ENCODE assay signal across 22 cellular contexts in the genomic region with DNA sequence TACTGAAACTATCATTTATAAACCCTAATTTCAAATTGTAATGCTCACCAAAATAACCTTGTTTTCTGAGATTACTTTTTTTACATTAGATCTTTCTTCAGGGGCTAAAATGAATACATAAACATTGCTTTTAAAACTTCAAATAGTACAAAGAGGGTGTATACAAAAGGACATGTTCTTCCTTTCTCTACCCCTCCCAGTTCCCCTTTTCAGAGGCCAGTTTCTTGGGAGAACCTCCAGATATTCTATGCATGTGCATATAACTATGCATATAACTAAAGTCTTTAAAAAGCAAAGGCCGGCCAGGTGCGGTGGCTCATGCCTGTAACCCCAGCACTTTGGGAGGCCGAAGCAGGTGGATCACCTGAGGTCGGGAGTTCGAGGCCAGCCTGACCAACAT.
"Had no signal": no experiment of that assay in that cellular context is flagged by ENCODE, and none has a peak within 500 bp of the region (broad histone marks: within the 10 kb centered on the region; RNA-seq: fewer than 3 reads in every experiment).

No MANE protein-coding gene starts in this region.

- H3K27me3 ChIP-seq: esophagus muscularis mucosa, neural progenitor cell, sigmoid colon, testis had no signal

- H2AFZ ChIP-seq: neural progenitor cell had no signal

- H3K36me3 ChIP-seq: esophagus muscularis mucosa, left ventricle myocardium inferior, neural progenitor cell, sigmoid colon had no signal

- H3K27ac ChIP-seq: esophagus muscularis mucosa, left ventricle myocardium inferior, neural progenitor cell, sigmoid colon, testis had no signal

- H3K9me3 Mint-ChIP-seq: activated naive CD8-positive, alpha-beta T cell treated with anti-CD3 and anti-CD28 coated beads for 36 hours; activated T-cell treated with anti-CD3 and anti-CD28 coated beads, Interleukin-2, amount 50 U/mL, for 4 hours; activated T-helper 2 cell treated with anti-CD3 and anti-CD28 coated beads, Interferon-gamma antibody, Interleukin-2, Interleukin-4, amounts not matched to agents 10 μg/mL and 5 μg/mL and 100 μg/mL, durations not matched to agents 14 hours and 24 hours and 36 hours; naive thymus-derived CD8-positive, alpha-beta T cell; neural progenitor cell had no signal

- H3K4me1 ChIP-seq: left ventricle myocardium inferior, neural progenitor cell, sigmoid colon, testis had no signal

- H3K9ac ChIP-seq: neural progenitor cell had no signal

- H3K4me3 ChIP-seq: esophagus muscularis mucosa, left ventricle myocardium inferior, neural progenitor cell, sigmoid colon, testis had no signal

- H3K9me3 ChIP-seq: esophagus muscularis mucosa, left ventricle myocardium inferior, sigmoid colon, testis had no signal

- ATAC-seq: activated T-cell treated with anti-CD3 and anti-CD28 coated beads, Interleukin-2, amount 50 U/mL, for 4 hours; naive thymus-derived CD8-positive, alpha-beta T cell had no signal

- H3K4me3 Mint-ChIP-seq: activated naive CD8-positive, alpha-beta T cell treated with anti-CD3 and anti-CD28 coated beads for 36 hours; activated T-cell treated with anti-CD3 and anti-CD28 coated beads, Interleukin-2, amount 50 U/mL, for 4 hours; naive thymus-derived CD8-positive, alpha-beta T cell; neural progenitor cell had no signal

- H3K36me3 Mint-ChIP-seq: activated naive CD8-positive, alpha-beta T cell treated with anti-CD3 and anti-CD28 coated beads for 36 hours; naive thymus-derived CD8-positive, alpha-beta T cell; neural progenitor cell had no signal

- DNase-seq: activated CD4-positive, alpha-beta T cell treated with anti-CD3 and anti-CD28 coated beads for 4 hours; activated CD4-positive, alpha-beta T cell treated with anti-CD3 and anti-CD28 coated beads, Interleukin-2, amount 50 U/mL, for 48 hours; activated CD4-positive, CD25-positive, alpha-beta regulatory T cell; activated CD8-positive, alpha-beta memory T cell treated with anti-CD3 and anti-CD28 coated beads, Interleukin-2, amount 50 U/mL, for 48 hours; activated naive CD4-positive, alpha-beta T cell; activated naive CD8-positive, alpha-beta T cell treated with anti-CD3 and anti-CD28 coated beads for 36 hours; activated T-cell treated with anti-CD3 and anti-CD28 coated beads, Interleukin-2, amount 50 U/mL, for 4 hours; central memory CD4-positive, alpha-beta T cell; hypothalamus; left ventricle myocardium inferior; naive thymus-derived CD8-positive, alpha-beta T cell; sigmoid colon; stimulated activated CD4-positive, alpha-beta T cell treated with anti-CD3 and anti-CD28 coated beads, Interleukin-4, amount 100 ng/mL, for 1 hour; stimulated activated naive CD4-positive, alpha-beta T cell; T-helper 9 cell; testis; trophoblast cell had no signal

- H3K4me2 ChIP-seq: neural progenitor cell had no signal

- FAIRE-seq: astrocyte, frontal cortex had no signal

- H3K27me3 Mint-ChIP-seq: activated naive CD8-positive, alpha-beta T cell treated with anti-CD3 and anti-CD28 coated beads for 36 hours; naive thymus-derived CD8-positive, alpha-beta T cell had no signal

- H3K4me1 Mint-ChIP-seq: neural progenitor cell had no signal

- H3K27ac Mint-ChIP-seq: activated naive CD8-positive, alpha-beta T cell treated with anti-CD3 and anti-CD28 coated beads for 36 hours; activated T-helper 2 cell treated with anti-CD3 and anti-CD28 coated beads, Interferon-gamma antibody, Interleukin-2, Interleukin-4, amounts not matched to agents 10 μg/mL and 5 μg/mL and 100 μg/mL, durations not matched to agents 14 hours and 24 hours and 36 hours; neural progenitor cell had no signal
